Comparison of ENCODE assay signal across 15 cellular contexts in the genomic region with DNA sequence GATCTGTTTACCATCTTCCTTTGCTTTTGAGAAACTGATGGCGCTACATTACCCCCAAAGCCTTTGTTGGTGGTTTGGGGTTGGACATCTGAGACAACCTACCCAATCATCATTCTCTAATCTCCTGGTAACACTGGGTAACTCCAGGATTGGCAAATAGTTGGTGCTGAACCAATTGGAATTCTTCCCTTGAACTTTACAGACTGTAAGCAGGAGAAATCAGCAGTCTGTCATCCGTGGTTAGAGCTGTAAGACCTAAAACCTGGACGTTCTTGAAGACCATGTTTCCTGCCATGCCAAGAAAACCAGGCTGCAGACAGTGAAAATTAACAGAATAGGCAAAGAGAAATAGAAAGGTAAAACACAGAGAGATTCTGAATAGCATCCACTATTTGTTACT.
"Had no signal": no experiment of that assay in that cellular context is flagged by ENCODE, and none has a peak within 500 bp of the region (broad histone marks: within the 10 kb centered on the region; RNA-seq: fewer than 3 reads in every experiment).

No MANE protein-coding gene starts in this region.

- H3K36me3 ChIP-seq: tibial artery, vagina had no signal

- H3K4me3 ChIP-seq: body of pancreas, dorsolateral prefrontal cortex, tibial artery, vagina had no signal

- H3K9me3 ChIP-seq: body of pancreas, tibial artery, vagina had no signal

- H3K27ac ChIP-seq: body of pancreas, dorsolateral prefrontal cortex, tibial artery, vagina had no signal

- DNase-seq: activated CD4-positive, alpha-beta T cell treated with anti-CD3 and anti-CD28 coated beads for 48 hours; activated naive CD4-positive, alpha-beta T cell; body of pancreas; cerebellar nuclear complex; dorsolateral prefrontal cortex; naive thymus-derived CD4-positive, alpha-beta T cell; right cardiac atrium; stimulated activated CD4-positive, alpha-beta T cell treated with anti-CD3 and anti-CD28 coated beads, Interleukin-1b, Interleukin-23, amount 100 ng/mL, for 48 hours; T-helper 1 cell; tibial artery had no signal

- ATAC-seq: body of pancreas; esophagus mucosa; naive thymus-derived CD4-positive, alpha-beta T cell; right cardiac atrium; stimulated activated memory B cell treated with anti-CD40 and anti-IgM and Interleukin-4, amounts not matched to agents 10 μg/mL and 1 μg/mL and 100 μg/mL, for 72 hours; WTC11 had no signal

- H3K4me1 ChIP-seq: body of pancreas, tibial artery, vagina had no signal

- H3K27ac Mint-ChIP-seq: activated T-helper 1 cell treated with anti-CD3 and anti-CD28 coated beads, Interleukin-12 subunit alpha, Interleukin-12 subunit beta, Interleukin-2, Interleukin-4 antibody, amounts not matched to agents 30 ng/mL and 10 ng/mL and 1 ng/mL, durations not matched to agents 14 hours and 24 hours and 36 hours; stimulated activated memory B cell treated with anti-CD40 and anti-IgM and Interleukin-4, amounts not matched to agents 10 μg/mL and 1 μg/mL and 100 μg/mL, for 72 hours; WTC11 had no signal

- H3K4me1 Mint-ChIP-seq: naive thymus-derived CD4-positive, alpha-beta T cell; stimulated activated memory B cell treated with anti-CD40 and anti-IgM and Interleukin-4, amounts not matched to agents 10 μg/mL and 1 μg/mL and 100 μg/mL, for 72 hours had no signal

- H3K27me3 Mint-ChIP-seq: stimulated activated memory B cell treated with anti-CD40 and anti-IgM and Interleukin-4, amounts not matched to agents 10 μg/mL and 1 μg/mL and 100 μg/mL, for 72 hours had no signal

- H3K36me3 Mint-ChIP-seq: stimulated activated memory B cell treated with anti-CD40 and anti-IgM and Interleukin-4, amounts not matched to agents 10 μg/mL and 1 μg/mL and 100 μg/mL, for 72 hours; WTC11 had no signal

- H3K27me3 ChIP-seq: body of pancreas, tibial artery, vagina had no signal

- H3K4me3 Mint-ChIP-seq: activated T-helper 1 cell treated with anti-CD3 and anti-CD28 coated beads, Interleukin-12 subunit alpha, Interleukin-12 subunit beta, Interleukin-2, Interleukin-4 antibody, amounts not matched to agents 30 ng/mL and 10 ng/mL and 1 ng/mL, durations not matched to agents 14 hours and 24 hours and 36 hours; naive thymus-derived CD4-positive, alpha-beta T cell; stimulated activated memory B cell treated with anti-CD40 and anti-IgM and Interleukin-4, amounts not matched to agents 10 μg/mL and 1 μg/mL and 100 μg/mL, for 72 hours; WTC11 had no signal
